Comparison of ENCODE assay signal across 10 cellular contexts in the genomic region with DNA sequence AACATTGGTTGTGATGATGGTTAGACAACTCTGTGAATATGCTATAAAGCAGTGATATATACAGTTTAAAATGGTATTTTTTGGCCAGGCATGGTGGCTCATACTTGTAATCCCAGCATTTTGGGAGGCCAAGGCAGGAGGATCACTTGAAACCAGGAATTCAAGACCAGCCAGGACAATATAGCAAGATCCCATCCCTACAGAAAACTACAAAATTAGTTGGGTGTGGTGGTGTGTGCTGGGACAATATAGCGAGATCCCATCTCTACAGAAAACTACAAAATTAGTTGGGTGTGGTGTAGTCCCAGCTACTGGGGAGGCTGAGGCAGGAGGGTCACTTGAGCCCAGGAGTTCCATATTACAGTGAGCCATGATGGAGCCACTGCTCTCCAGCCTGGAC. TPM values are rescaled to one million over a fixed set of nuclear protein-coding genes. Genes with fewer than 3 reads are reported as not detected.
"Had no signal": no experiment of that assay in that cellular context is flagged by ENCODE, and none has a peak within 500 bp of the region (broad histone marks: within the 10 kb centered on the region; RNA-seq: fewer than 3 reads in every experiment).

No MANE protein-coding gene starts in this region.

- DNase-seq: H7, IMR-90, Karpas-422, KBM-7 had no signal

- H3K4me2 ChIP-seq: GM23338, KMS-11 had no signal

- H3K36me3 ChIP-seq: HAP-1 had no signal

- H3K4me3 ChIP-seq: GM23338, HAP-1 had no signal

- H3K9ac ChIP-seq: KMS-11 had no signal

- H3K9me3 ChIP-seq: HAP-1 had no signal

- H3K4me3 Mint-ChIP-seq: GM23338 had no signal

- H3K27ac Mint-ChIP-seq: GM23338 had no signal

- H3K4me1 ChIP-seq: HAP-1 had no signal

- ATAC-seq: GM23338, HCT116 had no signal

- H3K27ac ChIP-seq: KMS-11 had no signal

RNA-seq across cellular contexts. Expression of a gene that starts 27.5 kb away (rescaled TPM):
- total RNA-seq: GM23338, H4, H7, HT1080, IMR-90 had no signal
- polyA plus RNA-seq: GM23338, IMR-90 had no signal
